34 cellular contexts compared by ENCODE assay signal in the genomic region with DNA sequence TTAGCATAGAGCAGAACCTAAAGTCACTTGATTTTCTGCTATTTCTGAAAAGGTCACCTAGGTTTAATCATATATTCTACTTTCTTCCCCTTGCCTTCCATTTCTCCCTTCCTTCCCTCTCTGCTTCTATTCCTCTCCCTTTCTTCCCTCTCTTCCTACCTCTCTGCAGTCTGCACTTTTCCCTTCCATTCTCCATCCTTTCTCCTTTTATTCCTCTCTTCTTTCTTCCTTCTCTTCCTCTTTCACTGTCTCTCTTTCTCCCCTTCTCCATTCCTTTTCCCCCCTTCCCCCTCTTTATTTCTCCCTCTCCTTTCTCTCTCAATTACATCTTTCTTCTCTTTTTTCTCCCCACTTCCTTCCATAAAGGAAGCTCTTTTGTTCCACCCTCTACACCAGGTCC.
"Had no signal": no experiment of that assay in that cellular context is flagged by ENCODE, and none has a peak within 500 bp of the region (broad histone marks: within the 10 kb centered on the region; RNA-seq: fewer than 3 reads in every experiment).

No MANE protein-coding gene starts in this region.

- DNase-seq: activated effector memory CD4-positive, alpha-beta T cell treated with anti-CD3 and anti-CD28 coated beads, Interleukin-2, amount 50 U/mL, for 16 hours; activated effector memory CD4-positive, alpha-beta T cell treated with Interleukin-2 at 50 U/mL for 16 hours; activated gamma-delta T cell; activated gamma-delta T cell treated with Interleukin-2 at 50 U/mL for 16 hours; activated naive CD4-positive, alpha-beta T cell; activated naive CD4-positive, alpha-beta T cell treated with anti-CD3 and anti-CD28 coated beads for 36 hours; activated naive CD4-positive, alpha-beta T cell treated with anti-CD3 and anti-CD28 coated beads, Interleukin-2, amount 10 ng/mL, durations not matched to agents 7 days and 5 days; activated naive CD4-positive, alpha-beta T cell treated with anti-CD3 and anti-CD28 coated beads, Interleukin-2, amount 50 U/mL, for 16 hours; activated naive CD4-positive, alpha-beta T cell treated with Interleukin-2 at 50 U/mL for 16 hours; activated naive CD8-positive, alpha-beta T cell treated with anti-CD3 and anti-CD28 coated beads for 36 hours; activated naive CD8-positive, alpha-beta T cell treated with anti-CD3 and anti-CD28 coated beads, Interleukin-2, amount 10 ng/mL, durations not matched to agents 7 days and 5 days; activated naive CD8-positive, alpha-beta T cell treated with anti-CD3 and anti-CD28 coated beads, Interleukin-2, amount 50 U/mL, for 24 hours; activated T-cell treated with anti-CD3 and anti-CD28 coated beads, Interleukin-2, amount 50 U/mL, for 1 hour; activated T-cell treated with anti-CD3 and anti-CD28 coated beads, Interleukin-2, amount 50 U/mL, for 24 hours; activated T-cell treated with anti-CD3 and anti-CD28 coated beads, Interleukin-2, amount 50 U/mL, for 4 hours; activated T-cell treated with anti-CD3 and anti-CD28 coated beads, Interleukin-2, amount 50 U/mL, for 48 hours; activated T-cell treated with anti-CD3 and anti-CD28 coated beads, Interleukin-2, amount 50 U/mL, for 72 hours; adrenal gland; amniotic stem cell; amygdala; anterior cingulate cortex; aorta; body of pancreas; brain microvascular endothelial cell; caudate nucleus; central memory CD4-positive, alpha-beta T cell; cerebellar nuclear complex had no signal

- H3K4me1 ChIP-seq: adrenal gland, ascending aorta, body of pancreas, breast epithelium had no signal

- FAIRE-seq: astrocyte, bronchial epithelial cell had no signal

- H3K4me3 ChIP-seq: adrenal gland, ascending aorta, body of pancreas, breast epithelium, cardiac muscle cell had no signal

- H3K9me3 ChIP-seq: adrenal gland, ascending aorta, body of pancreas, breast epithelium had no signal

- H3K27me3 ChIP-seq: adrenal gland, ascending aorta, body of pancreas, brain microvascular endothelial cell, breast epithelium, cardiac muscle cell had no signal

- ATAC-seq: activated naive CD4-positive, alpha-beta T cell treated with anti-CD3 and anti-CD28 coated beads, Interleukin-2, amount 50 U/mL, for 72 hours; activated naive CD8-positive, alpha-beta T cell treated with anti-CD3 and anti-CD28 coated beads, Interleukin-2, amount 50 U/mL, for 24 hours; activated T-cell treated with anti-CD3 and anti-CD28 coated beads, Interleukin-2, amount 50 U/mL, for 4 hours; activated T-cell treated with anti-CD3 and anti-CD28 coated beads, Interleukin-2, amount 50 U/mL, for 72 hours; activated T-helper 17 cell treated with anti-CD3 and anti-CD28 coated beads, Interleukin-2, amount 50 U/mL, for 72 hours; body of pancreas had no signal

- H3K27ac ChIP-seq: adrenal gland, ascending aorta, body of pancreas, brain microvascular endothelial cell, breast epithelium, cardiac muscle cell had no signal

- H3K36me3 ChIP-seq: adrenal gland, ascending aorta, brain microvascular endothelial cell, breast epithelium, cardiac muscle cell had no signal
